1 cellular context compared by ENCODE assay signal in genomic region chr2:170812716-170813585, GRCh38.
TF ChIP-seq lines count a peak whose summit lies in the region.

No MANE protein-coding gene starts in this region.

TF ChIP-seq in HEK293, 187 proteins besides CTCF, POLR2A, EP300 and RAD21 (continued from another document):
- no peak for TF ChIP-seq PBX3 (CRISPR knock-in tag; IDR thresholded peaks at IDR 0.05)
- TF ChIP-seq KLF17 (tag by site-specific recombination; IDR thresholded peaks at IDR 0.05) = no peak
- TF ChIP-seq REPIN1 (tag by site-specific recombination; IDR thresholded peaks at IDR 0.05; ENCODE audit: low read depth) = no peak
- TF ChIP-seq ZBTB20 (tag by site-specific recombination; IDR thresholded peaks at IDR 0.05) = no peak
